Comparison of ENCODE assay signal across 25 cellular contexts in genomic region chr18:77300579-77300978, GRCh38. TPM values are rescaled to one million over a fixed set of nuclear protein-coding genes. Genes with fewer than 3 reads are reported as not detected.
DNase-seq lines count a peak whose midpoint lies in the region; ATAC-seq and TF ChIP-seq lines count a peak whose summit lies in the region.
"Had no signal": no experiment of that assay in that cellular context is flagged by ENCODE, and none has a peak within 500 bp of the region (broad histone marks: within the 10 kb centered on the region; RNA-seq: fewer than 3 reads in every experiment).

No MANE protein-coding gene starts in this region.

- TF ChIP-seq CTCF in spleen (IDR thresholded peaks at IDR 0.05 in 8 of 11, conservative IDR thresholded peaks at IDR 0.05 in 3 of 11), result no peak

- H3K4me3 ChIP-seq in spleen, result no peak overlapping the region
- H3K4me3 ChIP-seq: BLaER1, HAP-1, MG63 had no signal

- no peak overlapping the region for H3K27ac ChIP-seq in spleen
- H3K27ac ChIP-seq: BLaER1, RWPE1 had no signal

- TF ChIP-seq POLR2A in spleen (IDR thresholded peaks at IDR 0.05), result no peak

- WGBS in spleen, 5 donors, result 59 to 67% (median 65%) methylated on average over 7 of the region's 7 CpGs

- intact Hi-C loops in spleen (cut with DNase I; ENCODE audit: low total_unique reads), result no loop called here

- ATAC-seq in activated CD4-positive, CD25-positive, alpha-beta regulatory T cell treated with anti-CD3 and anti-CD28 coated beads, Interleukin-2, amount 50 U/mL, for 24 hours, result no peak

- no peaks in the 10 kb centered on the region for H3K9me3 ChIP-seq in spleen
- H3K9me3 ChIP-seq: BLaER1, HAP-1, MG63 had no signal

- H3K4me1 ChIP-seq in spleen, result no peaks in the 10 kb centered on the region
- H3K4me1 ChIP-seq: HAP-1 had no signal

- no peaks in the 10 kb centered on the region for H3K36me3 ChIP-seq in spleen
- H3K36me3 ChIP-seq: BLaER1, HAP-1, MG63 had no signal

- DNase-seq in DMS 273 (lab: John Stamatoyannopoulos, UW; ENCODE audit: unreplicated experiment), result peak; percentile 84
- DNase-seq in NCI-H1694 (lab: John Stamatoyannopoulos, UW), result peak; percentile 50
- peak; percentile 65 for DNase-seq in NCI-H524 treated with DMSO at 0.1 percent for 48 hours (lab: John Stamatoyannopoulos, UW)
- peak; percentile 12 for DNase-seq in left kidney (ENCODE audit: low read depth, low spot score)
- no peak for DNase-seq in spleen
- DNase-seq in stimulated activated CD4-positive, alpha-beta T cell treated with anti-CD3 and anti-CD28 coated beads, Interleukin-15, amount 100 ng/mL, for 24 hours, result no peak
- DNase-seq: CD4-positive, CD25-positive, alpha-beta regulatory T cell; DMS79 treated with DMSO at 0.1 percent for 48 hours; GF-D8; GOT3; HFFc6; KG1; MG63; NCI-H187; NCI-H2081 treated with DMSO at 0.1 percent for 48 hours; NCI-H2227 treated with DMSO at 0.1 percent for 48 hours; NCI-H510A; SHP77; T-helper 1 cell had no signal

- peaks cover 0 to 15% (median 0%) of the 10 kb centered on the region in 7 donors for H3K27me3 ChIP-seq in spleen (replicated peaks in 1 of 7)
- H3K27me3 ChIP-seq: BLaER1, MG63 had no signal

RNA-seq across cellular contexts. Expression of gene GALR1, which starts 50.9 kb away (rescaled TPM):
- not detected for total RNA-seq in spleen
- polyA plus RNA-seq in spleen, result not detected
- total RNA-seq: CD4-positive, CD25-positive, alpha-beta regulatory T cell; HFFc6; SK-MEL-5 had no signal
- polyA plus RNA-seq: AG04450; CD4-positive, CD25-positive, alpha-beta regulatory T cell had no signal

Comparison
In these comparisons a context has a peak if more than half of its experiments do, and no peak if none do; other contexts are left out.
1. DNase-seq: peak in DMS 273 (single experiment), NCI-H1694 (single experiment), NCI-H524 treated with DMSO at 0.1 percent for 48 hours (single experiment) and left kidney (single experiment); none in spleen (single experiment) and stimulated activated CD4-positive, alpha-beta T cell treated with anti-CD3 and anti-CD28 coated beads, Interleukin-15, amount 100 ng/mL, for 24 hours (single experiment).